5 cellular contexts compared by ENCODE assay signal in genomic region chr16:60989592-60989991, GRCh38.
"Had no signal": no experiment of that assay in that cellular context is flagged by ENCODE, and none has a peak within 500 bp of the region (broad histone marks: within the 10 kb centered on the region; RNA-seq: fewer than 3 reads in every experiment).

No MANE protein-coding gene starts in this region.

- ATAC-seq: GM23338, HepG2 had no signal

- H3K27ac ChIP-seq: HL-60 had no signal

- H3K4me3 ChIP-seq: GM23338 had no signal

- DNase-seq: H9, HCEC 1CT had no signal
